In the genomic region with DNA sequence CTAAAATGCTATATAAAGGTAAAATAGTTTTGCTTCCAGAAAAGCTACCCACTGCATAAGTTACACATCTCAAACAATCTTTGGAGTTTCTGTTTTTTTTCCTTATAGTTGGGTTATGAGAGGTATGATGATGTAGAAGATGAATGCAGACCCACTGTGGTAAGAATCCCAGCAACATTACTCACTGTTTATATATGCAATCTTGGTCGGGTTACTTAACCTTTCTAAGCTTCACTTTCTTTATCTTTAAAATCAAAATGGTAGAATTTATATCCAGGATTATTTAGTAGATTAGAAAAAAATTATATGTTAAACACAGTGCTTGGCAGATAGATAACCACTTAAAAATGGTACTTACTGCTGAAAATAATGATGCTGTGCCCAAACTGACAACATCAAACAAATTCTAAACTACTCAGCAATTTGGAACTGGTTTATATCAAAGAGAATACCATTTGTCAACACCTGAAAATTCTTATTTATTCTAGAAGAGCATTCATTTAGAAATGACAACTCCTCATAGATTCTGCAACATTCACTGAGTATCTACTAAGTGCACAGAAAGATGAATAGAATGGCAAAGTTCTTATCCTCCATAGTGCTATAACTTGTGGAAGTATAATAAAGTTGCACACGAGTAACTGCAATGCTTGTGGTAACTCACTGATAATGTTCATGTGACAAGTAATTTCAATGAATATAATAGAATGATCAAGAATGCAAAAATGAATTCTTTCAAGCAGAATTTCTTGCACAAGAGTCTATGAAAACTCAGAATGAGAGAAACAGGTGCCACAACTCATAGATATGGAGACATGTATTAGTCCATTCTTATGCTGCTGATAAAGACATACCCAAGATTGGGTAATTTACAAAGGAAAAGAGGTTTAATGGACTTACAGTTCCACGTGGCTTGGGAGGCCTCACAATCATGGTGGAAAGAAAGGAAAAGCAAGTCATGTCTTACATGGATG, we compare ENCODE assay signal across 26 cellular contexts.
A peak's percentile ranks its signal among the peaks of the same experiment; 100 is the strongest.
DNase-seq lines count a peak whose midpoint lies in the region; TF ChIP-seq lines count a peak whose summit lies in the region.
"Had no signal": no experiment of that assay in that cellular context is flagged by ENCODE, and none has a peak within 500 bp of the region (broad histone marks: within the 10 kb centered on the region; RNA-seq: fewer than 3 reads in every experiment).

No MANE protein-coding gene starts in this region.

- H3K36me3 Mint-ChIP-seq in endodermal cell (ENCODE audit: low read depth), result no peaks in the 10 kb centered on the region
- H3K36me3 Mint-ChIP-seq: activated CD8-positive, alpha-beta memory T cell treated with anti-CD3 and anti-CD28 coated beads, Interleukin-2, amount 10 ng/mL, durations not matched to agents 7 days and 5 days had no signal

- H3K4me3 ChIP-seq in astrocyte of the cerebellum (ENCODE audit: low read depth, low read length) (no peak overlapping the region), foreskin fibroblast (ENCODE audit: low read depth in 1 of 2, low read length in 2 of 2) (no peak overlapping the region), endodermal cell (ENCODE audit: low read length) (no peak overlapping the region)
- H3K4me3 ChIP-seq: transverse colon had no signal

- no peaks in the 10 kb centered on the region for H3K4me1 ChIP-seq in endodermal cell (ENCODE audit: control insufficient read depth, insufficient read depth, low read length)
- H3K4me1 ChIP-seq: transverse colon had no signal

- in situ Hi-C loops in astrocyte of the cerebellum (cut with HindIII; ENCODE audit: low sequenced_read_pairs), result no loop called here

- peaks cover 26% of the 10 kb centered on the region for H3K9me3 ChIP-seq in endodermal cell (ENCODE audit: control insufficient read depth, low read length)

- no peak for TF ChIP-seq CTCF in astrocyte of the cerebellum (IDR thresholded peaks at IDR 0.05; ENCODE audit: low read depth, low read length, missing control alignments)
- TF ChIP-seq CTCF in foreskin fibroblast (IDR thresholded peaks at IDR 0.05; ENCODE audit: low read depth, low read length), result no peak
- no peak for TF ChIP-seq CTCF in endodermal cell (conservative IDR thresholded peaks at IDR 0.05)

- peaks cover 3% of the 10 kb centered on the region for H3K27me3 Mint-ChIP-seq in endodermal cell (ENCODE audit: insufficient read depth)

- H3K27ac Mint-ChIP-seq in endodermal cell, result no peak overlapping the region
- H3K27ac Mint-ChIP-seq: activated CD8-positive, alpha-beta memory T cell treated with anti-CD3 and anti-CD28 coated beads, Interleukin-2, amount 10 ng/mL, durations not matched to agents 7 days and 5 days; CD4-positive, alpha-beta T cell had no signal

- H3K9ac ChIP-seq in endodermal cell (ENCODE audit: extremely low read depth, low read length, poor library complexity, severe bottlenecking), result no peak overlapping the region

- H3K9me3 Mint-ChIP-seq in endodermal cell, result peaks cover 23% of the 10 kb centered on the region

- H3K4me1 Mint-ChIP-seq in endodermal cell, result no peaks in the 10 kb centered on the region
- H3K4me1 Mint-ChIP-seq: activated CD8-positive, alpha-beta memory T cell treated with anti-CD3 and anti-CD28 coated beads, Interleukin-2, amount 10 ng/mL, durations not matched to agents 7 days and 5 days; neural crest cell had no signal

- H3K27me3 ChIP-seq in endodermal cell (ENCODE audit: control insufficient read depth, insufficient read depth, low read length, poor library complexity, severe bottlenecking), result no peaks in the 10 kb centered on the region

- WGBS in endodermal cell (ENCODE audit: insufficient coverage in 1 of 2, insufficient read length in 1 of 2), 2 experiments, result 95 to 100% methylated on average over 1 to 3 of the region's 3 CpGs

- no peaks in the 10 kb centered on the region for H3K36me3 ChIP-seq in endodermal cell (ENCODE audit: control insufficient read depth, insufficient read depth, low read length)
- H3K36me3 ChIP-seq: transverse colon had no signal

- H3K4me3 Mint-ChIP-seq in endodermal cell, result no peak overlapping the region
- H3K4me3 Mint-ChIP-seq: activated CD8-positive, alpha-beta memory T cell treated with anti-CD3 and anti-CD28 coated beads, Interleukin-2, amount 10 ng/mL, durations not matched to agents 7 days and 5 days; CD4-positive, alpha-beta T cell; neural crest cell had no signal

- H3K27ac ChIP-seq in endodermal cell (ENCODE audit: low read depth, low read length), result no peak overlapping the region
- H3K27ac ChIP-seq: transverse colon had no signal

- DNase-seq in A172 (ENCODE audit: low spot score) (peak; percentile 78), LHCN-M2 (ENCODE audit: low read depth) (peak; percentile 63), astrocyte of the cerebellum (ENCODE audit: low read depth) (peak; percentile 53), foreskin fibroblast (peak; percentile 64 to 80), NCI-H2081 treated with DMSO at 0.1 percent for 48 hours (lab: John Stamatoyannopoulos, UW) (no peak), HK-2 (ENCODE audit: unreplicated experiment) (no peak), endodermal cell (no peak)
- no peak for DNase-seq in activated CD4-positive, alpha-beta T cell treated with anti-CD3 and anti-CD28 coated beads, Interleukin-2, amount 50 U/mL, for 4 hours
- DNase-seq: activated CD4-positive, CD25-positive, alpha-beta regulatory T cell; activated CD8-positive, alpha-beta memory T cell treated with anti-CD3 and anti-CD28 coated beads, Interleukin-2, amount 10 ng/mL, durations not matched to agents 7 days and 5 days; activated gamma-delta T cell; aorta; CD4-positive, alpha-beta T cell; dermis blood vessel endothelial cell; DMS53; hypothalamus; left colon; midbrain; NCI-H1417 treated with DMSO at 0.1 percent for 48 hours; NCI-H345; SHP77 treated with DMSO at 0.1 percent for 48 hours; stimulated activated CD4-positive, alpha-beta T cell treated with anti-CD3 and anti-CD28 coated beads, Interleukin-15, amount 100 ng/mL, for 24 hours; stimulated activated naive CD4-positive, alpha-beta T cell; T-helper 2 cell; transverse colon had no signal

Comparison
In these comparisons a context has a peak if more than half of its experiments do, and no peak if none do; other contexts are left out.
1. DNase-seq: peak in A172 (single experiment), LHCN-M2 (single experiment), astrocyte of the cerebellum (single experiment) and foreskin fibroblast (2 of 2); none in NCI-H2081 treated with DMSO at 0.1 percent for 48 hours (single experiment), HK-2 (single experiment), endodermal cell (single experiment) and activated CD4-positive, alpha-beta T cell treated with anti-CD3 and anti-CD28 coated beads, Interleukin-2, amount 50 U/mL, for 4 hours (0 of 2).